In the genomic region with DNA sequence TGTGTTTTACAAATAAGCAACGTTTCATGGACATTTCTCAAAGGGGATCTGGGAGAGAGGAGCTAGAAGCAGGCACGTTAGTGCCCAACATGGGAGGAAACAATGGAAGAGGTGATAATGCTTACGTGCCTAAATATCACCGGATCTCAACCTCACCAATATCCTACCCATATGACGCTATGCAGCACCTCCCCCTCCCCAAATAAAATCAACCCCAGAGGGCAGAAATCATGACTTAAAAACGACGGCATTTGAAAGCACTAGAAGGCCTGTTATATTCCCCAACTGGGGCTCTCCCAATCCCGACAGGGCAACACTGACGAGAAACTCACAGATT, we compare ENCODE assay signal across 8 cellular contexts. TPM values are rescaled to one million over a fixed set of nuclear protein-coding genes. Genes with fewer than 3 reads are reported as not detected.
A peak's percentile ranks its signal among the peaks of the same experiment; 100 is the strongest.
DNase-seq lines count a peak whose midpoint lies in the region; ATAC-seq and TF ChIP-seq lines count a peak whose summit lies in the region.

No MANE protein-coding gene starts in this region.

- H3K9me3 Mint-ChIP-seq in endodermal cell: no peaks in the 10 kb centered on the region

- H3K27ac Mint-ChIP-seq in endodermal cell: peak overlapping the region; percentile 100

- TF ChIP-seq CTCF in Panc1 (IDR thresholded peaks at IDR 0.05) (no peak), endodermal cell (conservative IDR thresholded peaks at IDR 0.05) (no peak), neural cell (IDR thresholded peaks at IDR 0.05; ENCODE audit: poor library complexity, severe bottlenecking) (no peak)

- no peaks in the 10 kb centered on the region for H4K20me1 ChIP-seq in neural cell (ENCODE audit: insufficient read depth)

- H3K27me3 ChIP-seq in HAP-1 (ENCODE audit: low read depth): no peaks in the 10 kb centered on the region
- no peaks in the 10 kb centered on the region for H3K27me3 ChIP-seq in Panc1 (ENCODE audit: control insufficient read depth, insufficient read depth, low read length)
- H3K27me3 ChIP-seq in endodermal cell (ENCODE audit: control insufficient read depth, insufficient read depth, low read length, poor library complexity, severe bottlenecking): no peaks in the 10 kb centered on the region
- no peaks in the 10 kb centered on the region for H3K27me3 ChIP-seq in neural cell (ENCODE audit: insufficient read depth, low read depth, low read length)

- H3F3A ChIP-seq in neural cell (ENCODE audit: insufficient read depth, low read length, poor library complexity, severe bottlenecking): no peaks in the 10 kb centered on the region

- peaks cover 10% of the 10 kb centered on the region for H3K4me1 ChIP-seq in HAP-1
- peaks cover 19% of the 10 kb centered on the region for H3K4me1 ChIP-seq in Panc1 (ENCODE audit: control insufficient read depth, insufficient read depth, low read length)
- no peaks in the 10 kb centered on the region for H3K4me1 ChIP-seq in endodermal cell (ENCODE audit: control insufficient read depth, insufficient read depth, low read length)

- H3K9ac ChIP-seq in endodermal cell (ENCODE audit: extremely low read depth, low read length, poor library complexity, severe bottlenecking): peak overlapping the region; percentile 97
- peak overlapping the region; percentile 89 for H3K9ac ChIP-seq in neural cell (ENCODE audit: low read length)

- H3K27me3 Mint-ChIP-seq in endodermal cell (ENCODE audit: insufficient read depth): no peaks in the 10 kb centered on the region

- peak overlapping the region; percentile 100 for H3K4me3 Mint-ChIP-seq in endodermal cell

- no peak for TF ChIP-seq EP300 in neural cell (conservative IDR thresholded peaks at IDR 0.05; ENCODE audit: poor library complexity, severe bottlenecking)

- BruUV-seq in Panc1 (replicated peaks; lab: Mats Ljungman, UMichigan): no TSS peak

- POLR2A ChIA-PET in Panc1 (lab: Charles Lee): interaction anchor here (0.6 to 1.0 kb wide), 2 partner anchors 8 to 30 kb away, joined by 3 to 5 read pairs; no protein-coding TSS in a partner anchor

- H3K79me2 ChIP-seq in neural cell (replicated peaks; ENCODE audit: insufficient read depth, low read length): peaks cover 48% of the 10 kb centered on the region

- CTCF ChIA-PET in Panc1 (lab: Charles Lee): no interaction called here

- H3K9me2 ChIP-seq in neural cell (ENCODE audit: insufficient read depth, low read length): no peaks in the 10 kb centered on the region

- peaks cover 5% of the 10 kb centered on the region for H3K36me3 Mint-ChIP-seq in endodermal cell (ENCODE audit: low read depth)

- DNase-seq in DMS79 treated with DMSO at 0.1 percent for 48 hours (lab: John Stamatoyannopoulos, UW): peak; percentile 65
- DNase-seq in HAP-1 (ENCODE audit: low spot score in 2 of 2): no peak
- DNase-seq in Panc1 (ENCODE audit: low read depth, low spot score): peak; percentile 12
- DNase-seq in endodermal cell: no peak
- DNase-seq in activated CD4-positive, CD25-positive, alpha-beta regulatory T cell (lab: John Stamatoyannopoulos, UW): no peak
- DNase-seq in hippocampal formation (lab: John Stamatoyannopoulos, UW): no peak
- DNase-seq in SK-N-DZ (ENCODE audit: low spot score): no peak

- WGBS in endodermal cell (ENCODE audit: insufficient coverage in 1 of 2, insufficient read length in 1 of 2), 2 experiments: 0% methylated on average over 5 to 9 of the region's 9 CpGs

- peak overlapping the region; percentile 97 for H3K27ac ChIP-seq in Panc1 (ENCODE audit: low read length)
- peak overlapping the region; percentile 79 for H3K27ac ChIP-seq in endodermal cell (ENCODE audit: low read depth, low read length)
- H3K27ac ChIP-seq in neural cell (ENCODE audit: low read length): peak overlapping the region; percentile 82

- in situ Hi-C loops in HAP-1 (cut with MboI; ENCODE audit: low sequenced_read_pairs) (no loop called here), Panc1 (cut with HindIII; ENCODE audit: low pct_unique_long_range_greater_than_20kb, low sequenced_read_pairs) (no loop called here)

- TF ChIP-seq RAD21 in neural cell (conservative IDR thresholded peaks at IDR 0.05): no peak

- intact Hi-C loops in Panc1 (cut with micrococcal nuclease; ENCODE audit: unreplicated experiment): loop anchor here (10.0 kb wide), 1 partner anchor 131 kb away; a partner anchor contains a TSS

- peaks cover 6% of the 10 kb centered on the region for H3K36me3 ChIP-seq in HAP-1 (replicated peaks)
- peaks cover 7% of the 10 kb centered on the region; the same call in 1 of the 2 replicates for H3K36me3 ChIP-seq in Panc1 (ENCODE audit: control insufficient read depth, insufficient read depth, low read length)
- H3K36me3 ChIP-seq in endodermal cell (ENCODE audit: control insufficient read depth, insufficient read depth, low read length): peaks cover 14% of the 10 kb centered on the region
- peaks cover under 1% of the 10 kb centered on the region for H3K36me3 ChIP-seq in neural cell (ENCODE audit: insufficient read depth, low read length)

- H3K9me3 ChIP-seq in HAP-1: no peaks in the 10 kb centered on the region
- no peaks in the 10 kb centered on the region for H3K9me3 ChIP-seq in Panc1 (ENCODE audit: control insufficient read depth, insufficient read depth, low read depth, low read length)
- no peaks in the 10 kb centered on the region for H3K9me3 ChIP-seq in endodermal cell (ENCODE audit: control insufficient read depth, low read length)
- no peaks in the 10 kb centered on the region for H3K9me3 ChIP-seq in neural cell (ENCODE audit: low read length)

- peak overlapping the region; percentile 82 for H3K4me3 ChIP-seq in HAP-1
- H3K4me3 ChIP-seq in Panc1 (ENCODE audit: low read depth in 2 of 2, low read length in 2 of 2): peak overlapping the region; percentile 99 to 100
- peak overlapping the region; percentile 95 for H3K4me3 ChIP-seq in endodermal cell (ENCODE audit: low read length)
- H3K4me3 ChIP-seq in neural cell (ENCODE audit: low read length): peak overlapping the region; percentile 84

- H2AFZ ChIP-seq in neural cell (ENCODE audit: low read depth, low read length): peak overlapping the region; percentile 86

- peak; percentile 18 for ATAC-seq in Panc1

- H3K4me2 ChIP-seq in neural cell (ENCODE audit: low read length): peak overlapping the region; percentile 92

- H3K4me1 Mint-ChIP-seq in endodermal cell: peaks cover 13% of the 10 kb centered on the region

TF ChIP-seq in neural cell, 6 proteins besides CTCF, POLR2A, EP300 and RAD21:
- no peak for TF ChIP-seq EZH2 (IDR thresholded peaks at IDR 0.05; ENCODE audit: borderline replicate concordance, insufficient read depth, low read length, poor library complexity, severe bottlenecking)
- TF ChIP-seq TAF1 (IDR thresholded peaks at IDR 0.05; ENCODE audit: low read depth): no peak
- TF ChIP-seq POLR2AphosphoS5 (IDR thresholded peaks at IDR 0.05): no peak
- TF ChIP-seq, protein P1, sequence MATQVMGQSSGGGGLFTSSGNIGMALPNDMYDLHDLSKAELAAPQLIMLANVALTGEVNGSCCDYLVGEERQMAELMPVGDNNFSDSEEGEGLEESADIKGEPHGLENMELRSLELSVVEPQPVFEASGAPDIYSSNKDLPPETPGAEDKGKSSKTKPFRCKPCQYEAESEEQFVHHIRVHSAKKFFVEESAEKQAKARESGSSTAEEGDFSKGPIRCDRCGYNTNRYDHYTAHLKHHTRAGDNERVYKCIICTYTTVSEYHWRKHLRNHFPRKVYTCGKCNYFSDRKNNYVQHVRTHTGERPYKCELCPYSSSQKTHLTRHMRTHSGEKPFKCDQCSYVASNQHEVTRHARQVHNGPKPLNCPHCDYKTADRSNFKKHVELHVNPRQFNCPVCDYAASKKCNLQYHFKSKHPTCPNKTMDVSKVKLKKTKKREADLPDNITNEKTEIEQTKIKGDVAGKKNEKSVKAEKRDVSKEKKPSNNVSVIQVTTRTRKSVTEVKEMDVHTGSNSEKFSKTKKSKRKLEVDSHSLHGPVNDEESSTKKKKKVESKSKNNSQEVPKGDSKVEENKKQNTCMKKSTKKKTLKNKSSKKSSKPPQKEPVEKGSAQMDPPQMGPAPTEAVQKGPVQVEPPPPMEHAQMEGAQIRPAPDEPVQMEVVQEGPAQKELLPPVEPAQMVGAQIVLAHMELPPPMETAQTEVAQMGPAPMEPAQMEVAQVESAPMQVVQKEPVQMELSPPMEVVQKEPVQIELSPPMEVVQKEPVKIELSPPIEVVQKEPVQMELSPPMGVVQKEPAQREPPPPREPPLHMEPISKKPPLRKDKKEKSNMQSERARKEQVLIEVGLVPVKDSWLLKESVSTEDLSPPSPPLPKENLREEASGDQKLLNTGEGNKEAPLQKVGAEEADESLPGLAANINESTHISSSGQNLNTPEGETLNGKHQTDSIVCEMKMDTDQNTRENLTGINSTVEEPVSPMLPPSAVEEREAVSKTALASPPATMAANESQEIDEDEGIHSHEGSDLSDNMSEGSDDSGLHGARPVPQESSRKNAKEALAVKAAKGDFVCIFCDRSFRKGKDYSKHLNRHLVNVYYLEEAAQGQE (IDR thresholded peaks at IDR 0.05; ENCODE audit: borderline replicate concordance): no peak
- TF ChIP-seq SMC3 (conservative IDR thresholded peaks at IDR 0.05; ENCODE audit: poor library complexity): no peak

RNA-seq across cellular contexts. Expression of a gene that starts 0.4 kb away (rescaled TPM):
- total RNA-seq in Panc1 (2021; ENCODE audit: unreplicated experiment): 79.2 TPM
- polyA plus RNA-seq in Panc1 (2012; ENCODE audit: insufficient read length): 45.1 TPM
- total RNA-seq in endodermal cell: 100 to 1,000 TPM; 106 to 122 TPM
- polyA plus RNA-seq in endodermal cell (2013, experiment 1 of 2): 74.7 TPM
- polyA plus RNA-seq in endodermal cell (2013, experiment 2 of 2): 67.1 TPM
- polyA plus RNA-seq in neural cell: 72.0 and 103 TPM in 2 replicates
- 123 and 172 TPM in 2 replicates for polyA minus RNA-seq in neural cell
- polyA plus RNA-seq in SK-N-DZ (2014; cell fraction: cytosol; rRNA removed): 51.1 and 54.9 TPM in 2 replicates
- polyA plus RNA-seq in SK-N-DZ (2014; cell fraction: nucleus; rRNA removed): 25.2 and 51.2 TPM in 2 replicates

Comparison
In these comparisons a context has a peak if more than half of its experiments do, and no peak if none do; other contexts are left out.
1. DNase-seq: peak in DMS79 treated with DMSO at 0.1 percent for 48 hours (single experiment) and Panc1 (single experiment); none in HAP-1 (0 of 2), endodermal cell (single experiment), activated CD4-positive, CD25-positive, alpha-beta regulatory T cell (0 of 4), hippocampal formation (0 of 2) and SK-N-DZ (single experiment).
2. Peak in every context shown above with its lines, with median percentiles within 50 percentile points of each other: H3K4me3 ChIP-seq and H3K27ac ChIP-seq.